ENCODE assay signal across 2 cellular contexts in the genomic region with DNA sequence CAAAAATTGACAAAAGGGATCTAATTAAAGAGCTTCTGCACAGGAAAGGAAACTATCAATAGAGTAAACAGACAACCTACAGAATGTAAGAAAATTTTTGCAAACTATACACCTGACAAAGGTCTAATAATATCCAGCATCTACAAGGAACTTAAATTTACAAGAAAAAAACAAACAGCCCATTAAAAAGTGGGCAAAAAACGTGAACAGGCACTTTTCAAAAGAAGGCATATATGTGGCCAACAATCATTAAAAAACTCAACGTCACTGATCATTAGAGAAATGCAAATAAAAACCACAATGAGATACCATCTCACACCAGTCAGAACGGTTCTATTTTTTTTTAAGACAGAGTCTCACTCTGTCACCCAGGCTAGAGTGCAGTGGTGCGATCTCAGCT. TPM values are rescaled to one million over a fixed set of nuclear protein-coding genes. Genes with fewer than 3 reads are reported as not detected.
A peak's percentile ranks its signal among the peaks of the same experiment; 100 is the strongest.
DNase-seq lines count a peak whose midpoint lies in the region; ATAC-seq, FAIRE-seq and TF ChIP-seq lines count a peak whose summit lies in the region.
"Not testable (repeated sequence)": the region's sequence is repeated elsewhere in the genome, so short reads cannot be mapped to it uniquely, and the experiment has no call there.

No MANE protein-coding gene starts in this region.

- H3K4me2 ChIP-seq in GM12878 (ENCODE audit: control insufficient read depth, insufficient read depth): not testable (repeated sequence)

- H3K4me1 Mint-ChIP-seq in memory B cell: peaks cover 15% of the 10 kb centered on the region

- H2AFZ ChIP-seq in GM12878 (ENCODE audit: control insufficient read depth, low read depth, low read length): not testable (repeated sequence)

- H3K27ac Mint-ChIP-seq in memory B cell: not testable (repeated sequence)

- H3K4me3 ChIP-seq in GM12878: not testable (repeated sequence)

- not testable (repeated sequence) for TF ChIP-seq EP300 in GM12878 (IDR thresholded peaks at IDR 0.05; ENCODE audit: borderline replicate concordance in 1 of 2, control insufficient read depth in 1 of 2, low read depth in 2 of 2, low read length in 2 of 2)

- not testable (repeated sequence) for TF ChIP-seq RAD21 in GM12878 (IDR thresholded peaks at IDR 0.05; ENCODE audit: insufficient read depth, low read depth, low read length)

- RAD21 ChIA-PET in GM12878 (lab: Charles Lee; ENCODE audit: unreplicated experiment): not testable (repeated sequence)

- H3K4me1 ChIP-seq in GM12878 (ENCODE audit: control insufficient read depth, insufficient read depth, low read length): peaks cover 15% of the 10 kb centered on the region; the same call in 1 of the 2 replicates

- TF ChIP-seq POLR2A in GM12878 (IDR thresholded peaks at IDR 0.05; ENCODE audit: low read depth, low read length): not testable (repeated sequence)

- not testable (repeated sequence) for H3K9me3 ChIP-seq in GM12878 (replicated peaks; ENCODE audit: control insufficient read depth, insufficient read depth, low read length)

- BruUV-seq in GM12878 (replicated peaks; lab: Mats Ljungman, UMichigan): not testable (repeated sequence)

- DNase-seq in GM12878 (ENCODE audit: low read depth, low spot score); memory B cell (ENCODE audit: low spot score in 2 of 2): not testable (repeated sequence)

- H3K4me3 Mint-ChIP-seq in memory B cell: not testable (repeated sequence)

- in situ Hi-C loops in GM12878 (cut with MboI): not testable (repeated sequence)

- WGBS in GM12878 (ENCODE audit: insufficient coverage, insufficient replicate concordance, low lambda C conversion rate, missing lambda C conversion rate): 35% methylated on average over 4 of the region's 4 CpGs

- intact Hi-C loops in GM12878 (cut with micrococcal nuclease; ENCODE audit: unreplicated experiment): not testable (repeated sequence)

- TF ChIP-seq CTCF in GM12878 (IDR thresholded peaks at IDR 0.05 in 2 of 3, conservative IDR thresholded peaks at IDR 0.05 in 1 of 3; ENCODE audit: control insufficient read depth in 2 of 3, extremely low read depth in 1 of 3, insufficient read depth in 1 of 3, low read depth in 3 of 3, low read length in 3 of 3): not testable (repeated sequence)

- not testable (repeated sequence) for FAIRE-seq in GM12878 (lab: Jason Lieb, UNC)

- ATAC-seq in GM12878 (0 out of 3 replicates have a peak, but pooled peaks have one; percentile 6), memory B cell (ENCODE audit: low read depth) (peak; percentile 28)

- H3K9ac ChIP-seq in GM12878 (ENCODE audit: control insufficient read depth, insufficient read depth, low read length): not testable (repeated sequence)

- not testable (repeated sequence) for H3K9me3 Mint-ChIP-seq in memory B cell

- not testable (repeated sequence) for H3K27me3 Mint-ChIP-seq in memory B cell

- H4K20me1 ChIP-seq in GM12878 (ENCODE audit: control insufficient read depth, insufficient read depth): not testable (repeated sequence)

- POLR2A ChIA-PET in GM12878 (lab: Charles Lee): interaction anchor here (1.0 kb wide), 1 partner anchor 15 kb away, joined by 4 read pairs; no protein-coding TSS in a partner anchor

- H3K79me2 ChIP-seq in GM12878 (ENCODE audit: control insufficient read depth, insufficient read depth, low read length): not testable (repeated sequence)

- not testable (repeated sequence) for H3K27ac ChIP-seq in GM12878 (ENCODE audit: control insufficient read depth, insufficient read depth)

- H3K36me3 ChIP-seq in GM12878 (ENCODE audit: control insufficient read depth in 2 of 2, insufficient read depth in 2 of 2, low read length in 1 of 2): not testable (repeated sequence)

- H3K27me3 ChIP-seq in GM12878 (replicated peaks in 1 of 2; ENCODE audit: control insufficient read depth in 2 of 2, insufficient read depth in 2 of 2, low read length in 1 of 2): not testable (repeated sequence)

- SMC1A ChIA-PET in GM12878 (lab: Charles Lee; ENCODE audit: uncharacterized antibody, unreplicated experiment): interaction anchor here (0.6 to 7.2 kb wide), 3 partner anchors 15 to 195 kb away, joined by 3 to 54 read pairs (median 3); no protein-coding TSS in a partner anchor

- CTCF ChIA-PET in GM12878 (lab: Yijun Ruan, JAX): interaction anchor here (2.1 kb wide), 1 partner anchor 31 kb away, joined by 6 read pairs; no protein-coding TSS in a partner anchor

- not testable (repeated sequence) for H3K36me3 Mint-ChIP-seq in memory B cell

RNA-seq across cellular contexts. Expression of gene EED, which starts 20.0 kb away (rescaled TPM):
- total RNA-seq in GM12878 (2013; cell fraction: nucleolus; rRNA removed): 146 and 159 TPM in 2 replicates
- total RNA-seq in GM12878 (2014; rRNA removed): 41.5 and 53.4 TPM in 2 replicates
- 58.8 and 60.4 TPM in 2 replicates for total RNA-seq in GM12878 (2014; rRNA removed; fragmentation: Illumina TruSeq; extraction: Trizol)
- total RNA-seq in GM12878 (2021): 46.3 and 53.1 TPM in 2 replicates
- 39.3 TPM for polyA plus RNA-seq in GM12878 (2011; ENCODE audit: low read depth)
- polyA plus RNA-seq in GM12878 (2011; rRNA removed): 85.6 and 113 TPM in 2 replicates
- polyA plus RNA-seq in GM12878 (2011; cell fraction: cytosol; rRNA removed): 25.9 and 27.1 TPM in 2 replicates
- polyA plus RNA-seq in GM12878 (2011; cell fraction: nucleus; rRNA removed): 50.5 and 65.2 TPM in 2 replicates
- polyA plus RNA-seq in GM12878 (2012): 57.2 and 62.0 TPM in 2 replicates
- polyA plus RNA-seq in GM12878 (2014; fragmentation: Illumina TruSeq; extraction: Trizol): 51.1 and 61.8 TPM in 2 replicates
- polyA plus RNA-seq in GM12878 (2014; fragmentation: Nextera tagmentation; extraction: Ambion mirVana): 100 to 1,000 TPM; 101 to 140 TPM
- 41.4 and 49.5 TPM in 2 replicates for polyA plus RNA-seq in GM12878 (2014; rRNA removed)
- 100 to 1,000 TPM in 1 of 2 experiments, 10 to 100 TPM in 1; 95.1 to 105 TPM for polyA plus RNA-seq in GM12878 (2016; fragmentation: Nextera tagmentation; extraction: Ambion mirVana)
- polyA minus RNA-seq in GM12878 (2011; rRNA and poly(A)+ RNA removed): 34.6 and 51.6 TPM in 2 replicates
- polyA minus RNA-seq in GM12878 (2011; cell fraction: cytosol; rRNA and poly(A)+ RNA removed): 17.0 and 27.9 TPM in 2 replicates
- 42.0 and 76.3 TPM in 2 replicates for polyA minus RNA-seq in GM12878 (2011; cell fraction: nucleus; rRNA and poly(A)+ RNA removed)
